Comparison of ENCODE assay signal across 27 cellular contexts in the genomic region with DNA sequence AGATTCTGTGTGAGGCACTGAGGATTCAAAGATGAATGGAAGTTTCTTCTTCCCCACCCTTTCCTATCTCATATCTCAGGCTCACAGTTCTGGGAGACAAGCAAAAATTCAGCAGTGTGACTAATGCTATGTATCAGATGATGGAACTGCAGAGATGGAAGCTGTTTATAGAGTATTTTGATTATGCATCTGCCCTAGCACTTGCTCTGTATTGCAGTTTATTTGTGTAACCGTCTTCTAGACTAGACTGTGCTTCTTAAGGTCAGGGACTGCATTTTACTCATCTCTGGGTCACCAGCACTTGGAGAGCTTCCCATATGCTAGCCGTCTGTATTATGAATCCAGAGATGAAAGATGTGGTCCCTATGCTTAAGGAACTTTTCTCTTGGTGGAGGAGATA. TPM values are rescaled to one million over a fixed set of nuclear protein-coding genes. Genes with fewer than 3 reads are reported as not detected.
DNase-seq lines count a peak whose midpoint lies in the region; ATAC-seq and TF ChIP-seq lines count a peak whose summit lies in the region.
"Had no signal": no experiment of that assay in that cellular context is flagged by ENCODE, and none has a peak within 500 bp of the region (broad histone marks: within the 10 kb centered on the region; RNA-seq: fewer than 3 reads in every experiment).

No MANE protein-coding gene starts in this region.

- in situ Hi-C loops in IMR-90 (cut with MboI; ENCODE audit: low sequenced_read_pairs) (loop anchor here (25.0 kb wide), 2 partner anchors 553 to 1403 kb away; no protein-coding TSS in a partner anchor), astrocyte of the spinal cord (cut with HindIII; ENCODE audit: low sequenced_read_pairs) (no loop called here)

- H3K4me3 Mint-ChIP-seq in T-helper 2 cell treated with Interferon-gamma antibody and Interleukin-4, amounts not matched to agents 5 μg/mL and 100 μg/mL, for 36 hours: no peak overlapping the region
- H3K4me3 Mint-ChIP-seq: activated naive CD4-positive, alpha-beta T cell treated with anti-CD3 and anti-CD28 coated beads for 36 hours; CD14-positive monocyte; IgD-negative memory B cell; naive B cell; T-cell had no signal

- no peaks in the 10 kb centered on the region for H3K9me3 Mint-ChIP-seq in T-helper 2 cell treated with Interferon-gamma antibody and Interleukin-4, amounts not matched to agents 5 μg/mL and 100 μg/mL, for 36 hours
- H3K9me3 Mint-ChIP-seq: activated naive CD4-positive, alpha-beta T cell treated with anti-CD3 and anti-CD28 coated beads for 36 hours; IgD-negative memory B cell; naive B cell; T-cell had no signal

- H2BK5ac ChIP-seq in IMR-90 (ENCODE audit: low read depth, low read length, poor library complexity, severe bottlenecking): peak overlapping the region; percentile 12

- H3K27me3 Mint-ChIP-seq in T-helper 2 cell treated with Interferon-gamma antibody and Interleukin-4, amounts not matched to agents 5 μg/mL and 100 μg/mL, for 36 hours (ENCODE audit: low read depth): no peaks in the 10 kb centered on the region
- H3K27me3 Mint-ChIP-seq: IgD-negative memory B cell, naive B cell, T-cell had no signal

- H2AFZ ChIP-seq in IMR-90 (replicated peaks; ENCODE audit: low read length, poor library complexity): no peak overlapping the region

- no peak overlapping the region for H4K91ac ChIP-seq in IMR-90 (ENCODE audit: insufficient read depth, low read depth, low read length)

- H2BK20ac ChIP-seq in IMR-90 (ENCODE audit: low read depth, low read length): no peak overlapping the region

- H3K36me3 Mint-ChIP-seq in T-helper 2 cell treated with Interferon-gamma antibody and Interleukin-4, amounts not matched to agents 5 μg/mL and 100 μg/mL, for 36 hours (ENCODE audit: low read depth): no peaks in the 10 kb centered on the region
- H3K36me3 Mint-ChIP-seq: CD14-positive monocyte, IgD-negative memory B cell, naive B cell, T-cell had no signal

- no peaks in the 10 kb centered on the region for H3K27me3 ChIP-seq in IMR-90 (ENCODE audit: control insufficient read depth, insufficient read depth, low read length)
- no peaks in the 10 kb centered on the region for H3K27me3 ChIP-seq in effector memory CD4-positive, alpha-beta T cell (replicated peaks; ENCODE audit: control insufficient read depth, insufficient read depth, low read length, poor library complexity, severe bottlenecking)
- H3K27me3 ChIP-seq: body of pancreas, pancreas, testis had no signal

- no peaks in the 10 kb centered on the region for H3K9me3 ChIP-seq in IMR-90 (ENCODE audit: control insufficient read depth, insufficient read depth, low read length)
- no peaks in the 10 kb centered on the region for H3K9me3 ChIP-seq in effector memory CD4-positive, alpha-beta T cell (ENCODE audit: control insufficient read depth, low read length)
- H3K9me3 ChIP-seq: body of pancreas, pancreas, testis had no signal

- WGBS in IMR-90 (ENCODE audit: extremely low coverage in 2 of 2, insufficient read length in 1 of 2), 2 experiments: no CpG with 5 or more reads among the region's 2 CpGs

- H3K56ac ChIP-seq in IMR-90 (ENCODE audit: extremely low read depth, insufficient read depth, low read length): no peak overlapping the region

- H2BK120ac ChIP-seq in IMR-90 (ENCODE audit: low read depth, low read length): no peak overlapping the region

- ATAC-seq in IMR-90 (ENCODE audit: low read depth): peak; percentile 96
- no peak for ATAC-seq in GM19397 (IDR thresholded peaks at IDR 0.05; ENCODE audit: unreplicated experiment)
- no peak for ATAC-seq in GM21390 (IDR thresholded peaks at IDR 0.05; ENCODE audit: unreplicated experiment)
- ATAC-seq: body of pancreas, pancreas, Right ventricle myocardium inferior, T-cell had no signal

- H3K14ac ChIP-seq in IMR-90 (replicated peaks; ENCODE audit: low read depth, low read length): no peak overlapping the region

- no peak for TF ChIP-seq CTCF in IMR-90 (conservative IDR thresholded peaks at IDR 0.05; ENCODE audit: low read depth, low read length)
- TF ChIP-seq CTCF in astrocyte of the spinal cord (IDR thresholded peaks at IDR 0.05; ENCODE audit: low read depth, low read length): no peak
- TF ChIP-seq CTCF in foreskin fibroblast (IDR thresholded peaks at IDR 0.05; ENCODE audit: low read depth, low read length): no peak

- H3K23ac ChIP-seq in IMR-90 (ENCODE audit: low read depth, low read length): no peak overlapping the region

- BruUV-seq in IMR-90 (replicated peaks; lab: Mats Ljungman, UMichigan): no TSS peak

- H4K5ac ChIP-seq in IMR-90 (ENCODE audit: low read depth, low read length): no peak overlapping the region

- H3K4me3 ChIP-seq in IMR-90 (ENCODE audit: insufficient read depth, low read depth, low read length) (no peak overlapping the region), astrocyte of the spinal cord (ENCODE audit: low read depth, low read length) (no peak overlapping the region), foreskin fibroblast (ENCODE audit: low read depth in 1 of 2, low read length in 2 of 2) (no peak overlapping the region)
- H3K4me3 ChIP-seq in effector memory CD4-positive, alpha-beta T cell (ENCODE audit: insufficient read depth, low read depth, low read length, poor library complexity, severe bottlenecking): no peak overlapping the region
- H3K4me3 ChIP-seq: body of pancreas, pancreas, testis had no signal

- peaks cover 0 to 9% of the 10 kb centered on the region in 2 experiments; a peak in 2 of 4 replicates for H3K79me1 ChIP-seq in IMR-90 (ENCODE audit: low read depth in 1 of 2, low read length in 2 of 2)

- no peak overlapping the region for H3K9ac ChIP-seq in IMR-90 (ENCODE audit: low read depth, low read length)

- POLR2A ChIA-PET in IMR-90 (lab: Charles Lee; ENCODE audit: unreplicated experiment): no interaction called here

- peak overlapping the region; percentile 12; the same call in 1 of the 2 replicates for H3K4me2 ChIP-seq in IMR-90 (ENCODE audit: low read depth, low read length)

- H3K36me3 ChIP-seq in IMR-90 (ENCODE audit: control insufficient read depth, insufficient read depth, low read length): no peaks in the 10 kb centered on the region
- H3K36me3 ChIP-seq in effector memory CD4-positive, alpha-beta T cell (ENCODE audit: control insufficient read depth, insufficient read depth, low read length): no peaks in the 10 kb centered on the region
- H3K36me3 ChIP-seq: pancreas had no signal

- peaks cover 13% of the 10 kb centered on the region for H3K9me1 ChIP-seq in IMR-90 (ENCODE audit: insufficient read depth, low read length)

- H3K18ac ChIP-seq in IMR-90 (ENCODE audit: low read depth, low read length): no peak overlapping the region

- H2BK15ac ChIP-seq in IMR-90 (ENCODE audit: low read depth, low read length): no peak overlapping the region

- dilution Hi-C loops in IMR-90 (cut with HindIII; ENCODE audit: low sequenced_read_pairs, unreplicated experiment): no loop called here

- no peak overlapping the region for H2AK9ac ChIP-seq in IMR-90 (replicated peaks; ENCODE audit: low read depth, low read length, poor library complexity)

- no peak overlapping the region for H3K27ac Mint-ChIP-seq in T-helper 2 cell treated with Interferon-gamma antibody and Interleukin-4, amounts not matched to agents 5 μg/mL and 100 μg/mL, for 36 hours
- H3K27ac Mint-ChIP-seq: activated naive CD4-positive, alpha-beta T cell treated with anti-CD3 and anti-CD28 coated beads for 36 hours; CD14-positive monocyte; IgD-negative memory B cell; T-cell had no signal

- no peaks in the 10 kb centered on the region for H4K20me1 ChIP-seq in IMR-90 (ENCODE audit: insufficient read depth, low read length)

- H3K4me1 Mint-ChIP-seq in T-helper 2 cell treated with Interferon-gamma antibody and Interleukin-4, amounts not matched to agents 5 μg/mL and 100 μg/mL, for 36 hours (ENCODE audit: low read depth): no peaks in the 10 kb centered on the region
- H3K4me1 Mint-ChIP-seq: T-cell had no signal

- CTCF ChIA-PET in IMR-90 (lab: Yijun Ruan, JAX): interaction anchor here (0.5 kb wide), 1 partner anchor 1409 kb away, joined by 7 read pairs; no protein-coding TSS in a partner anchor

- no peak for TF ChIP-seq POLR2A in IMR-90 (IDR thresholded peaks at IDR 0.05; ENCODE audit: low read depth, low read length)

- TF ChIP-seq RAD21 in IMR-90 (IDR thresholded peaks at IDR 0.05; ENCODE audit: low read length): 0 out of 2 replicates have a peak, but pooled peaks have one; percentile 10

- DNase-seq in A172 (ENCODE audit: low spot score): peak; percentile 64
- peak; percentile 95 for DNase-seq in IMR-90
- DNase-seq in astrocyte of the spinal cord (ENCODE audit: low read depth, low spot score): peak; percentile 69
- DNase-seq in foreskin fibroblast: peak; percentile 81 to 83
- DNase-seq in T-helper 2 cell treated with Interferon-gamma antibody and Interleukin-4, amounts not matched to agents 5 μg/mL and 100 μg/mL, for 36 hours (ENCODE audit: low spot score): no peak
- DNase-seq in effector memory CD4-positive, alpha-beta T cell: no peak
- DNase-seq: activated CD4-positive, alpha-beta T cell treated with anti-CD3 and anti-CD28 coated beads, Interleukin-2, amount 50 U/mL, for 48 hours; activated naive CD4-positive, alpha-beta T cell treated with anti-CD3 and anti-CD28 coated beads for 36 hours; body of pancreas; dermis blood vessel endothelial cell; DMS153; hypothalamus; kidney; naive B cell; NCI-H2029 treated with DMSO at 0.1 percent for 48 hours; pancreas; small intestine; stimulated activated CD4-positive, alpha-beta T cell treated with anti-CD3 and anti-CD28 coated beads, Interleukin-4, amount 100 ng/mL, for 4 hours; T-cell; testis had no signal

- H2AK5ac ChIP-seq in IMR-90 (ENCODE audit: low read depth, low read length): no peak overlapping the region

- no peak overlapping the region for H3K4ac ChIP-seq in IMR-90 (ENCODE audit: low read depth, low read length)

- H3K4me1 ChIP-seq in IMR-90 (ENCODE audit: control insufficient read depth, insufficient read depth, low read length): peaks cover 14% of the 10 kb centered on the region
- no peaks in the 10 kb centered on the region for H3K4me1 ChIP-seq in effector memory CD4-positive, alpha-beta T cell (ENCODE audit: control insufficient read depth, insufficient read depth, low read length, poor library complexity, severe bottlenecking)
- H3K4me1 ChIP-seq: body of pancreas, pancreas, testis had no signal

- no peak overlapping the region for H4K8ac ChIP-seq in IMR-90 (ENCODE audit: low read depth in 2 of 2, low read length in 2 of 2)

- no peak overlapping the region for H3K27ac ChIP-seq in IMR-90 (ENCODE audit: insufficient read depth, low read length)
- no peak overlapping the region for H3K27ac ChIP-seq in effector memory CD4-positive, alpha-beta T cell (ENCODE audit: insufficient read depth, low read length, poor library complexity, severe bottlenecking)
- H3K27ac ChIP-seq: 22Rv1, body of pancreas, pancreas, testis, VCaP had no signal

- intact Hi-C loops in IMR-90 (cut with micrococcal nuclease): loop anchor here (5.0 to 10.0 kb wide), 5 partner anchors 83 to 1326 kb away; a partner anchor contains a TSS

TF ChIP-seq in IMR-90, 13 proteins besides CTCF, POLR2A, EP300 and RAD21 (continues in another document):
- TF ChIP-seq FOS (IDR thresholded peaks at IDR 0.05; ENCODE audit: low read depth, low read length): peak; percentile 79

RNA-seq across cellular contexts. Expression of a gene that starts 12.6 kb away (rescaled TPM):
- total RNA-seq in A172 (2014; rRNA removed; shearing (Covaris generic)): 1.1 and 2.4 TPM in 2 replicates
- total RNA-seq in IMR-90 (2012; rRNA removed): 2.2 and 4.2 TPM in 2 replicates
- 2.3 and 2.6 TPM in 2 replicates for polyA plus RNA-seq in IMR-90 (2012; rRNA removed)
- polyA plus RNA-seq in IMR-90 (2012; cell fraction: cytosol; rRNA removed): 0.29 and 0.53 TPM in 2 replicates
- 0.54 and 2.8 TPM in 2 replicates for polyA plus RNA-seq in IMR-90 (2012; cell fraction: nucleus; rRNA removed; ENCODE audit: low replicate concordance)
- total RNA-seq: activated naive CD4-positive, alpha-beta T cell treated with anti-CD3 and anti-CD28 coated beads for 36 hours had no signal
- polyA plus RNA-seq: CD14-positive monocyte, IgD-negative memory B cell had no signal

Comparison
In these comparisons a context has a peak if more than half of its experiments do, and no peak if none do; other contexts are left out.
1. DNase-seq: peak in A172 (single experiment), IMR-90 (single experiment), astrocyte of the spinal cord (single experiment) and foreskin fibroblast (2 of 2); none in T-helper 2 cell treated with Interferon-gamma antibody and Interleukin-4, amounts not matched to agents 5 μg/mL and 100 μg/mL, for 36 hours (single experiment) and effector memory CD4-positive, alpha-beta T cell (0 of 3).